Comparison of ENCODE assay signal across 8 cellular contexts in genomic region chr1:70353641-70354331, GRCh38. TPM values are rescaled to one million over a fixed set of nuclear protein-coding genes. Genes with fewer than 3 reads are reported as not detected.
A peak's percentile ranks its signal among the peaks of the same experiment; 100 is the strongest.
DNase-seq lines count a peak whose midpoint lies in the region; ATAC-seq and TF ChIP-seq lines count a peak whose summit lies in the region.

No MANE protein-coding gene starts in this region.

- peaks cover 0 to 54% (median 50%) of the 10 kb centered on the region in 4 donors for H3K4me1 ChIP-seq in sigmoid colon

- TF ChIP-seq POLR2A in sigmoid colon (IDR thresholded peaks at IDR 0.05), result no peak

- H3K27ac Mint-ChIP-seq in activated naive CD8-positive, alpha-beta T cell treated with anti-CD3 and anti-CD28 coated beads, Interleukin-2, amount 10 ng/mL, durations not matched to agents 7 days and 5 days, result peak overlapping the region; percentile 97

- no peak for TF ChIP-seq CTCF in AG04449 (IDR thresholded peaks at IDR 0.05; ENCODE audit: insufficient read depth, low read length, missing control alignments)
- TF ChIP-seq CTCF in sigmoid colon (IDR thresholded peaks at IDR 0.05), result no peak

- WGBS in sigmoid colon, 2 donors, result 0% methylated on average over 34 of the region's 34 CpGs

- H3K9me3 ChIP-seq in sigmoid colon, result no peaks in the 10 kb centered on the region

- peak; percentile 36 for ATAC-seq in GM18502 (IDR thresholded peaks at IDR 0.05; ENCODE audit: poor library complexity, unreplicated experiment)
- ATAC-seq in HG02938 (IDR thresholded peaks at IDR 0.05; ENCODE audit: unreplicated experiment), result peak; percentile 16
- peak; percentile 34 for ATAC-seq in activated naive CD8-positive, alpha-beta T cell treated with anti-CD3 and anti-CD28 coated beads, Interleukin-2, amount 10 ng/mL, durations not matched to agents 7 days and 5 days (ENCODE audit: low read depth)

- DNase-seq in AG04449 (ENCODE audit: low read depth, low spot score), result peak; percentile 21
- DNase-seq in NCI-H748 (lab: John Stamatoyannopoulos, UW; ENCODE audit: unreplicated experiment), result peak; percentile 80
- no peak for DNase-seq in activated naive CD8-positive, alpha-beta T cell treated with anti-CD3 and anti-CD28 coated beads, Interleukin-2, amount 10 ng/mL, durations not matched to agents 7 days and 5 days
- peak; percentile 66 for DNase-seq in hepatic stellate cell (ENCODE audit: low spot score)
- no peak for DNase-seq in sigmoid colon
- DNase-seq in cerebellar nuclear complex (lab: John Stamatoyannopoulos, UW), result no peak

- CTCF ChIA-PET in AG04449 (lab: Yijun Ruan, JAX), result interaction anchor here (1.1 to 1.9 kb wide), 4 partner anchors 14 to 220 kb away, joined by 3 to 7 read pairs (median 4); partner anchors contain the start of gene CTH

- no peaks in the 10 kb centered on the region for H3K9me3 Mint-ChIP-seq in activated naive CD8-positive, alpha-beta T cell treated with anti-CD3 and anti-CD28 coated beads, Interleukin-2, amount 10 ng/mL, durations not matched to agents 7 days and 5 days

- peak overlapping the region; percentile 99 for H3K4me3 ChIP-seq in AG04449 (ENCODE audit: low read depth, low read length)
- peak overlapping the region; percentile 74 to 89 (median 82) for H3K4me3 ChIP-seq in sigmoid colon

- H3K27me3 ChIP-seq in sigmoid colon, result no peaks in the 10 kb centered on the region

- POLR2A ChIA-PET in AG04449 (lab: Yijun Ruan, JAX), result interaction anchor here (1.0 to 2.4 kb wide), 3 partner anchors 33 to 148 kb away, joined by 4 to 31 read pairs (median 6); partner anchors contain the start of genes CTH and LRRC40
- POLR2A ChIA-PET in activated naive CD8-positive, alpha-beta T cell treated with anti-CD3 and anti-CD28 coated beads, Interleukin-2, amount 10 ng/mL, durations not matched to agents 7 days and 5 days (lab: Charles Lee), result interaction anchor here (0.6 to 3.3 kb wide), 7 partner anchors 9 to 147 kb away, joined by 3 to 64 read pairs (median 5); partner anchors contain the start of genes CTH, LRRC40 and SRSF11

- intact Hi-C loops in sigmoid colon (cut with DNase I), result loop anchor here (1.0 to 2.0 kb wide), 3 partner anchors 58 to 148 kb away; partner anchors contain the start of genes CTH, LRRC40 and SRSF11

- H3K4me1 Mint-ChIP-seq in activated naive CD8-positive, alpha-beta T cell treated with anti-CD3 and anti-CD28 coated beads, Interleukin-2, amount 10 ng/mL, durations not matched to agents 7 days and 5 days, result peaks cover 33% of the 10 kb centered on the region

- peak overlapping the region; percentile 92 to 95 (median 92) for H3K27ac ChIP-seq in sigmoid colon

- TF ChIP-seq EP300 in sigmoid colon (IDR thresholded peaks at IDR 0.05), result no peak

- H3K4me3 Mint-ChIP-seq in activated naive CD8-positive, alpha-beta T cell treated with anti-CD3 and anti-CD28 coated beads, Interleukin-2, amount 10 ng/mL, durations not matched to agents 7 days and 5 days, result peak overlapping the region; percentile 93

- no peaks in the 10 kb centered on the region for H3K27me3 Mint-ChIP-seq in activated naive CD8-positive, alpha-beta T cell treated with anti-CD3 and anti-CD28 coated beads, Interleukin-2, amount 10 ng/mL, durations not matched to agents 7 days and 5 days

- H3K36me3 Mint-ChIP-seq in activated naive CD8-positive, alpha-beta T cell treated with anti-CD3 and anti-CD28 coated beads, Interleukin-2, amount 10 ng/mL, durations not matched to agents 7 days and 5 days, result peaks cover 19% of the 10 kb centered on the region

- no peaks in the 10 kb centered on the region for H3K36me3 ChIP-seq in sigmoid colon

RNA-seq across cellular contexts. Expression of gene ANKRD13C, which starts 0.7 kb away (rescaled TPM):
- total RNA-seq in activated naive CD8-positive, alpha-beta T cell treated with anti-CD3 and anti-CD28 coated beads, Interleukin-2, amount 10 ng/mL, durations not matched to agents 7 days and 5 days, result 10 to 100 TPM; 25.9 to 28.1 TPM
- total RNA-seq in sigmoid colon, result 10 to 100 TPM; 22.8 to 34.2 (median 28.5) TPM
- 10 to 100 TPM; 10.6 to 15.6 (median 12.3) TPM for polyA plus RNA-seq in sigmoid colon

RNA-seq across cellular contexts. Expression of gene CTH, which starts 57.3 kb away (rescaled TPM):
- total RNA-seq in activated naive CD8-positive, alpha-beta T cell treated with anti-CD3 and anti-CD28 coated beads, Interleukin-2, amount 10 ng/mL, durations not matched to agents 7 days and 5 days, result 1 to 10 TPM; 2.3 to 2.7 TPM
- total RNA-seq in sigmoid colon, result 1 to 10 TPM; 1.1 to 4.6 (median 2.7) TPM
- polyA plus RNA-seq in sigmoid colon, result 1 to 10 TPM; 4.8 to 5.5 (median 5.1) TPM

Comparison
In these comparisons a context has a peak if more than half of its experiments do, and no peak if none do; other contexts are left out.
1. DNase-seq: peak in AG04449 (single experiment), NCI-H748 (single experiment) and hepatic stellate cell (single experiment); none in activated naive CD8-positive, alpha-beta T cell treated with anti-CD3 and anti-CD28 coated beads, Interleukin-2, amount 10 ng/mL, durations not matched to agents 7 days and 5 days (single experiment), sigmoid colon (single experiment) and cerebellar nuclear complex (0 of 2).
2. Peak in every context shown above with its lines, with median percentiles within 50 percentile points of each other: ATAC-seq.